In genomic region chr5:56951131-56951945, GRCh38 we compare ENCODE assay signal across 8 cellular contexts. TPM values are rescaled to one million over a fixed set of nuclear protein-coding genes. Genes with fewer than 3 reads are reported as not detected.
DNase-seq lines count a peak whose midpoint lies in the region; ATAC-seq lines count a peak whose summit lies in the region.

No MANE protein-coding gene starts in this region.

- DNase-seq in SK-N-DZ (ENCODE audit: low spot score) (peak; percentile 78), anterior cingulate cortex (lab: John Stamatoyannopoulos, UW) (peak in 42 of 58 donors; percentile 6 to 78 (median 36)), hypothalamus (lab: John Stamatoyannopoulos, UW) (peak in 40 of 51 donors; percentile 4 to 80 (median 37)), sciatic nerve (ENCODE audit: low spot score) (peak; percentile 66), mucosa of gallbladder (ENCODE audit: low spot score) (no peak)

- ATAC-seq in GM18520 (IDR thresholded peaks at IDR 0.05; ENCODE audit: unreplicated experiment) (peak; percentile 20), HG03039 (IDR thresholded peaks at IDR 0.05; ENCODE audit: unreplicated experiment) (peak; percentile 37), sciatic nerve (peak; percentile 60)

- intact Hi-C loops in sciatic nerve (cut with DNase I), result no loop called here

- peak overlapping the region; percentile 91 for H2AFZ ChIP-seq in ACC112 (ENCODE audit: low read length, unreplicated experiment)

- peaks cover 22% of the 10 kb centered on the region for H3K27me3 ChIP-seq in ACC112 (ENCODE audit: insufficient read depth, low read length)

- peaks cover 2% of the 10 kb centered on the region; the same call in 1 of the 2 replicates for H3K36me3 ChIP-seq in ACC112 (ENCODE audit: insufficient read depth, low read length)

- peak overlapping the region; percentile 91 for H3K4me3 ChIP-seq in ACC112 (ENCODE audit: low read depth, low read length)

- H3K79me2 ChIP-seq in ACC112 (ENCODE audit: control insufficient read depth, insufficient read depth, low read length, unreplicated experiment), result peaks cover 41% of the 10 kb centered on the region

- H3K27ac ChIP-seq in ACC112 (ENCODE audit: low read depth, low read length), result peak overlapping the region; percentile 50

- H3K4me1 ChIP-seq in ACC112 (ENCODE audit: control insufficient read depth, insufficient read depth, low read length, unreplicated experiment), result peaks cover 3% of the 10 kb centered on the region

RNA-seq across cellular contexts. Expression of gene MIER3, which starts 0.6 kb away (rescaled TPM):
- 18.2 and 18.7 TPM in 2 replicates for polyA plus RNA-seq in SK-N-DZ (2014; cell fraction: cytosol; rRNA removed)
- 29.0 and 30.9 TPM in 2 replicates for polyA plus RNA-seq in SK-N-DZ (2014; cell fraction: nucleus; rRNA removed)
- 34.1 TPM for total RNA-seq in sciatic nerve
- 19.2 TPM for total RNA-seq in mucosa of gallbladder

RNA-seq across cellular contexts. Expression of gene SETD9, which starts 41.9 kb away (rescaled TPM):
- polyA plus RNA-seq in SK-N-DZ (2014; cell fraction: cytosol; rRNA removed), result 10.2 and 19.1 TPM in 2 replicates
- polyA plus RNA-seq in SK-N-DZ (2014; cell fraction: nucleus; rRNA removed), result 4.7 and 9.4 TPM in 2 replicates
- 8.2 TPM for total RNA-seq in sciatic nerve
- 4.8 TPM for total RNA-seq in mucosa of gallbladder
